ENCODE assay signal across 1 cellular context in genomic region chr6:8195040-8195713, GRCh38.
TF ChIP-seq lines count a peak whose summit lies in the region.

No MANE protein-coding gene starts in this region.

TF ChIP-seq in K562, 482 proteins besides CTCF, POLR2A, EP300 and RAD21 (continued from another document):
- TF ChIP-seq, protein P1, sequence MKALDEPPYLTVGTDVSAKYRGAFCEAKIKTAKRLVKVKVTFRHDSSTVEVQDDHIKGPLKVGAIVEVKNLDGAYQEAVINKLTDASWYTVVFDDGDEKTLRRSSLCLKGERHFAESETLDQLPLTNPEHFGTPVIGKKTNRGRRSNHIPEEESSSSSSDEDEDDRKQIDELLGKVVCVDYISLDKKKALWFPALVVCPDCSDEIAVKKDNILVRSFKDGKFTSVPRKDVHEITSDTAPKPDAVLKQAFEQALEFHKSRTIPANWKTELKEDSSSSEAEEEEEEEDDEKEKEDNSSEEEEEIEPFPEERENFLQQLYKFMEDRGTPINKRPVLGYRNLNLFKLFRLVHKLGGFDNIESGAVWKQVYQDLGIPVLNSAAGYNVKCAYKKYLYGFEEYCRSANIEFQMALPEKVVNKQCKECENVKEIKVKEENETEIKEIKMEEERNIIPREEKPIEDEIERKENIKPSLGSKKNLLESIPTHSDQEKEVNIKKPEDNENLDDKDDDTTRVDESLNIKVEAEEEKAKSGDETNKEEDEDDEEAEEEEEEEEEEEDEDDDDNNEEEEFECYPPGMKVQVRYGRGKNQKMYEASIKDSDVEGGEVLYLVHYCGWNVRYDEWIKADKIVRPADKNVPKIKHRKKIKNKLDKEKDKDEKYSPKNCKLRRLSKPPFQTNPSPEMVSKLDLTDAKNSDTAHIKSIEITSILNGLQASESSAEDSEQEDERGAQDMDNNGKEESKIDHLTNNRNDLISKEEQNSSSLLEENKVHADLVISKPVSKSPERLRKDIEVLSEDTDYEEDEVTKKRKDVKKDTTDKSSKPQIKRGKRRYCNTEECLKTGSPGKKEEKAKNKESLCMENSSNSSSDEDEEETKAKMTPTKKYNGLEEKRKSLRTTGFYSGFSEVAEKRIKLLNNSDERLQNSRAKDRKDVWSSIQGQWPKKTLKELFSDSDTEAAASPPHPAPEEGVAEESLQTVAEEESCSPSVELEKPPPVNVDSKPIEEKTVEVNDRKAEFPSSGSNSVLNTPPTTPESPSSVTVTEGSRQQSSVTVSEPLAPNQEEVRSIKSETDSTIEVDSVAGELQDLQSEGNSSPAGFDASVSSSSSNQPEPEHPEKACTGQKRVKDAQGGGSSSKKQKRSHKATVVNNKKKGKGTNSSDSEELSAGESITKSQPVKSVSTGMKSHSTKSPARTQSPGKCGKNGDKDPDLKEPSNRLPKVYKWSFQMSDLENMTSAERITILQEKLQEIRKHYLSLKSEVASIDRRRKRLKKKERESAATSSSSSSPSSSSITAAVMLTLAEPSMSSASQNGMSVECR (CRISPR knock-in tag; IDR thresholded peaks at IDR 0.05), result no peak
- TF ChIP-seq KLF1 (tag; IDR thresholded peaks at IDR 0.05) (no peak), MECOM (CRISPR knock-in tag; IDR thresholded peaks at IDR 0.05) (no peak), AFF1 (IDR thresholded peaks at IDR 0.05; ENCODE audit: low read depth in 1 of 2, partially characterized antibody in 2 of 2) (no peak), CHD1 (IDR thresholded peaks at IDR 0.05; ENCODE audit: low read length) (no peak), ZNF184 (CRISPR knock-in tag; IDR thresholded peaks at IDR 0.05) (no peak), ZNF512 (tag; IDR thresholded peaks at IDR 0.05) (no peak), POLR2AphosphoS2 (IDR thresholded peaks at IDR 0.05; ENCODE audit: low read length) (no peak), MBD2 (IDR thresholded peaks at IDR 0.05; ENCODE audit: borderline replicate concordance, low read depth) (no peak), HIVEP1 (CRISPR knock-in tag; IDR thresholded peaks at IDR 0.05) (no peak)
